ENCODE assay signal across 8 cellular contexts in genomic region chr2:54456526-54457325, GRCh38. TPM values are rescaled to one million over a fixed set of nuclear protein-coding genes. Genes with fewer than 3 reads are reported as not detected.
DNase-seq lines count a peak whose midpoint lies in the region; ATAC-seq and TF ChIP-seq lines count a peak whose summit lies in the region.

No MANE protein-coding gene starts in this region.

- H3K9me3 Mint-ChIP-seq in progenitor cell of endocrine pancreas (ENCODE audit: low read depth): no peaks in the 10 kb centered on the region

- H3K4me3 Mint-ChIP-seq in progenitor cell of endocrine pancreas (ENCODE audit: low read depth): peak overlapping the region; percentile 86

- ATAC-seq in left ventricle myocardium superior: peak; percentile 50

- peaks cover 18% of the 10 kb centered on the region for H3K4me1 Mint-ChIP-seq in progenitor cell of endocrine pancreas (ENCODE audit: low read depth)

- H3K27ac Mint-ChIP-seq in progenitor cell of endocrine pancreas: peak overlapping the region; percentile 60

- H3K9ac ChIP-seq in adipocyte (ENCODE audit: low read length): peak overlapping the region; percentile 90

- H3K27me3 Mint-ChIP-seq in progenitor cell of endocrine pancreas: peaks cover 25% of the 10 kb centered on the region

- no peaks in the 10 kb centered on the region for H3K9me3 ChIP-seq in HAP-1
- H3K9me3 ChIP-seq in adipocyte (ENCODE audit: control insufficient read depth, low read length): no peaks in the 10 kb centered on the region

- intact Hi-C loops in left ventricle myocardium superior (cut with micrococcal nuclease): no loop called here

- H3K36me3 ChIP-seq in HAP-1 (replicated peaks) (no peaks in the 10 kb centered on the region), adipocyte (ENCODE audit: control insufficient read depth, insufficient read depth, low read length, severe bottlenecking) (no peaks in the 10 kb centered on the region)

- TF ChIP-seq CTCF in progenitor cell of endocrine pancreas (IDR thresholded peaks at IDR 0.05; ENCODE audit: unreplicated experiment): no peak

- peak; percentile 55 for DNase-seq in G401 (ENCODE audit: low spot score)
- peak in 1 of 2 experiments; percentile 56 for DNase-seq in HAP-1 (ENCODE audit: low spot score in 2 of 2)
- DNase-seq in NCI-H345 (lab: John Stamatoyannopoulos, UW): peak; percentile 69
- DNase-seq in adipocyte (ENCODE audit: low read depth): peak; percentile 77
- peak; percentile 68 for DNase-seq in left ventricle myocardium superior
- DNase-seq in progenitor cell of endocrine pancreas (ENCODE audit: low spot score, unreplicated experiment): peak; percentile 11
- no peak for DNase-seq in GDM1 (lab: John Stamatoyannopoulos, UW)
- DNase-seq in cerebellar nuclear complex (lab: John Stamatoyannopoulos, UW): no peak

- in situ Hi-C loops in G401 (cut with HindIII; ENCODE audit: low sequenced_read_pairs): no loop called here
- in situ Hi-C loops in HAP-1 (cut with MboI; ENCODE audit: low sequenced_read_pairs): no loop called here

- no peaks in the 10 kb centered on the region for H3K36me3 Mint-ChIP-seq in progenitor cell of endocrine pancreas (ENCODE audit: insufficient read depth)

- no peaks in the 10 kb centered on the region for H3K27me3 ChIP-seq in HAP-1 (ENCODE audit: low read depth)
- H3K27me3 ChIP-seq in adipocyte (replicated peaks; ENCODE audit: control insufficient read depth, insufficient read depth, low read length): no peaks in the 10 kb centered on the region

- H3K4me3 ChIP-seq in HAP-1 (peak overlapping the region; percentile 56), adipocyte (ENCODE audit: low read length) (peak overlapping the region; percentile 96)

- peaks cover 22% of the 10 kb centered on the region for H3K4me1 ChIP-seq in HAP-1
- peaks cover 47% of the 10 kb centered on the region for H3K4me1 ChIP-seq in adipocyte (ENCODE audit: control insufficient read depth, insufficient read depth, low read length)

RNA-seq across cellular contexts. Expression of gene SPTBN1, which starts 0.6 kb away (rescaled TPM):
- total RNA-seq in G401 (2014; rRNA removed; shearing (Covaris generic)): 59.6 and 81.0 TPM in 2 replicates
- total RNA-seq in left ventricle myocardium superior (468 TPM), progenitor cell of endocrine pancreas (283 and 287 TPM in 2 replicates)

Comparison
In these comparisons a context has a peak if more than half of its experiments do, and no peak if none do; other contexts are left out.
1. DNase-seq: peak in G401 (single experiment), NCI-H345 (single experiment), adipocyte (single experiment), left ventricle myocardium superior (single experiment) and progenitor cell of endocrine pancreas (single experiment); none in GDM1 (single experiment) and cerebellar nuclear complex (0 of 2).